11 cellular contexts compared by ENCODE assay signal in genomic region chr3:156818890-156819289, GRCh38. TPM values are rescaled to one million over a fixed set of nuclear protein-coding genes. Genes with fewer than 3 reads are reported as not detected.
DNase-seq lines count a peak whose midpoint lies in the region; ATAC-seq and TF ChIP-seq lines count a peak whose summit lies in the region.
"Had no signal": no experiment of that assay in that cellular context is flagged by ENCODE, and none has a peak within 500 bp of the region (broad histone marks: within the 10 kb centered on the region; RNA-seq: fewer than 3 reads in every experiment).

No MANE protein-coding gene starts in this region.

- H3K4me3 Mint-ChIP-seq in activated B cell treated with CpG ODN at 0.5 μM for 24 hours: no peak overlapping the region

- H3K4me1 Mint-ChIP-seq in activated B cell treated with CpG ODN at 0.5 μM for 24 hours: peaks cover 38% of the 10 kb centered on the region

- H3K9me3 Mint-ChIP-seq in activated B cell treated with CpG ODN at 0.5 μM for 24 hours: no peaks in the 10 kb centered on the region

- CTCF ChIA-PET in activated B cell treated with CpG ODN at 0.5 μM for 24 hours (lab: Charles Lee): no interaction called here

- peak overlapping the region; percentile 6; the same call in 1 of the 2 replicates for H3K27ac ChIP-seq in HL-60 (replicated peaks)

- TF ChIP-seq CTCF in HL-60 (IDR thresholded peaks at IDR 0.05; ENCODE audit: insufficient read depth, low read length): no peak
- no peak for TF ChIP-seq CTCF in activated B cell treated with CpG ODN at 0.5 μM for 24 hours (IDR thresholded peaks at IDR 0.05)

- H3K4me3 ChIP-seq in HL-60 (replicated peaks; ENCODE audit: insufficient read depth, low read length): no peak overlapping the region

- DNase-seq in CD1c-positive myeloid dendritic cell (ENCODE audit: extremely low spot score) (peak; percentile 40), HL-60 (ENCODE audit: low read depth in 1 of 2, low spot score in 1 of 2) (no peak), activated B cell treated with CpG ODN at 0.5 μM for 24 hours (no peak), kidney tubule cell (ENCODE audit: low spot score) (peak; percentile 87), NCI-H748 (lab: John Stamatoyannopoulos, UW; ENCODE audit: unreplicated experiment) (no peak), midbrain (lab: John Stamatoyannopoulos, UW) (no peak), NCI-H748 treated with DMSO at 0.1 percent for 48 hours (lab: John Stamatoyannopoulos, UW) (no peak)
- DNase-seq: anterior cingulate cortex, hypothalamus, NCI-H2171 had no signal

- intact Hi-C loops in activated B cell treated with CpG ODN at 0.5 μM for 24 hours (cut with micrococcal nuclease): loop anchor here (5.0 kb wide), 1 partner anchor 318 kb away; no protein-coding TSS in a partner anchor

- H3K27ac Mint-ChIP-seq in activated B cell treated with CpG ODN at 0.5 μM for 24 hours: peak overlapping the region; percentile 61

- no peaks in the 10 kb centered on the region for H3K27me3 Mint-ChIP-seq in activated B cell treated with CpG ODN at 0.5 μM for 24 hours

- POLR2A ChIA-PET in activated B cell treated with CpG ODN at 0.5 μM for 24 hours (lab: Charles Lee): interaction anchor here (0.8 kb wide), 1 partner anchor 270 kb away, joined by 5 read pairs; no protein-coding TSS in a partner anchor

- peaks cover 8% of the 10 kb centered on the region for H3K36me3 Mint-ChIP-seq in activated B cell treated with CpG ODN at 0.5 μM for 24 hours (ENCODE audit: low read depth)

- ATAC-seq in activated B cell treated with CpG ODN at 0.5 μM for 24 hours (ENCODE audit: low read depth) (no peak), HG03039 (IDR thresholded peaks at IDR 0.05; ENCODE audit: unreplicated experiment) (no peak)

- H3K27me3 ChIP-seq in HL-60 (ENCODE audit: insufficient read depth, poor library complexity, severe bottlenecking): no peaks in the 10 kb centered on the region

RNA-seq across cellular contexts. Expression of gene LEKR1, which starts 7.3 kb away (rescaled TPM):
- total RNA-seq in activated B cell treated with CpG ODN at 0.5 μM for 24 hours: 2.8 and 2.9 TPM in 2 replicates

Comparison
In these comparisons a context has a peak if more than half of its experiments do, and no peak if none do; other contexts are left out.
1. DNase-seq: peak in CD1c-positive myeloid dendritic cell (single experiment) and kidney tubule cell (single experiment); none in HL-60 (0 of 2), activated B cell treated with CpG ODN at 0.5 μM for 24 hours (single experiment), NCI-H748 (single experiment), midbrain (single experiment) and NCI-H748 treated with DMSO at 0.1 percent for 48 hours (single experiment).